Comparison of ENCODE assay signal across 7 cellular contexts in the genomic region with DNA sequence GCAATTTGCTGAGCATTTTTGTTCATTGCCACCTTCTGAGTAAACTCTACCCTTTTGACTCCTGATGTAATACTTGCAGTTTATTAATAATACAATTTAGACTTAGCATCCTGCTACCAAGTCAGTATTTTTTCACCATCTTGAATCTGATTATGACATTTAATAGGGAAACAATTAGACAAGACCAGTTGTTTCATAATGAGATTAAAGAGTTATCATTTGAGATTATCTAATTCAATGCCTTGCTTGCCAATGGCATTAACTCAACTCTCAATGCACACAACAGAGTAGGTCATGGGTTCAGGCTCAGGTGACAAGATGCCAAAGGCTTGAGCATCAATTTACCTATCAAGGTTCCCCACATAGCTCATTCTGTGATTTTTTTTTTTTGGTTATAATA.
"Had no signal": no experiment of that assay in that cellular context is flagged by ENCODE, and none has a peak within 500 bp of the region (broad histone marks: within the 10 kb centered on the region; RNA-seq: fewer than 3 reads in every experiment).

No MANE protein-coding gene starts in this region.

- FAIRE-seq: H54, HepG2 had no signal

- DNase-seq: GM23248, GOT3, H9, HCEC 1CT, KBM-7 had no signal

- ATAC-seq: HepG2 had no signal
